Comparison of ENCODE assay signal across 9 cellular contexts in genomic region chr1:212062832-212063438, GRCh38. TPM values are rescaled to one million over a fixed set of nuclear protein-coding genes. Genes with fewer than 3 reads are reported as not detected.
DNase-seq lines count a peak whose midpoint lies in the region; ATAC-seq, FAIRE-seq and TF ChIP-seq lines count a peak whose summit lies in the region.
"Had no signal": no experiment of that assay in that cellular context is flagged by ENCODE, and none has a peak within 500 bp of the region (broad histone marks: within the 10 kb centered on the region; RNA-seq: fewer than 3 reads in every experiment).

No MANE protein-coding gene starts in this region.

- peak; percentile 92 for FAIRE-seq in pancreas (lab: Jason Lieb, UNC)

- H2AFZ ChIP-seq in DND-41 (ENCODE audit: low read depth, low read length) (no peak overlapping the region), Loucy (ENCODE audit: low read length) (no peak overlapping the region)

- H3K4me2 ChIP-seq in DND-41 (ENCODE audit: insufficient read depth, low read length), result no peak overlapping the region
- H3K4me2 ChIP-seq in Loucy (ENCODE audit: low read depth, low read length, poor library complexity, severe bottlenecking), result no peak overlapping the region

- no peaks in the 10 kb centered on the region for H3K9me2 ChIP-seq in Loucy (replicated peaks; ENCODE audit: low read depth, low read length)

- no peak for DNase-seq in DND-41
- peak; percentile 60 for DNase-seq in SKM-1 treated with dmso at 0.1 percent for 144 hours (lab: John Stamatoyannopoulos, UW; ENCODE audit: unreplicated experiment)
- peak; percentile 61 for DNase-seq in fibroblast of pulmonary artery (ENCODE audit: low read depth)
- no peak for DNase-seq in pancreas
- DNase-seq in stimulated activated naive CD8-positive, alpha-beta T cell treated with anti-CD3 and anti-CD28 coated beads, Interleukin-15, Interleukin-2, amounts not matched to agents 100 U/mL and 50 U/mL, for 24 hours, result no peak
- no peak for DNase-seq in effector CD8-positive, alpha-beta T cell (lab: John Stamatoyannopoulos, UW)

- H3K9me3 ChIP-seq in DND-41 (ENCODE audit: insufficient read depth, low read length, severe bottlenecking) (no peaks in the 10 kb centered on the region), Loucy (ENCODE audit: insufficient read depth, low read depth, low read length) (no peaks in the 10 kb centered on the region), pancreas (no peaks in the 10 kb centered on the region)
- H3K9me3 ChIP-seq: SJSA1 had no signal

- ATAC-seq in DND-41 (ENCODE audit: insufficient read depth, low read depth), result peak; percentile 78
- peak in 3 of 4 donors; percentile 70 to 74 (median 73) for ATAC-seq in pancreas
- ATAC-seq in stimulated activated naive CD8-positive, alpha-beta T cell treated with anti-CD3 and anti-CD28 coated beads, Interleukin-15, Interleukin-2, amounts not matched to agents 100 U/mL and 50 U/mL, for 24 hours, result no peak
- ATAC-seq in GM18861 (IDR thresholded peaks at IDR 0.05; ENCODE audit: unreplicated experiment), result no peak

- H3K27ac ChIP-seq in DND-41 (ENCODE audit: low read length) (no peak overlapping the region), pancreas (no peak overlapping the region)
- H3K27ac ChIP-seq: SJSA1 had no signal

- H3K4me3 ChIP-seq in DND-41 (ENCODE audit: low read depth in 1 of 2, low read length in 2 of 2) (no peak overlapping the region), Loucy (ENCODE audit: low read length, poor library complexity, severe bottlenecking) (no peak overlapping the region), fibroblast of pulmonary artery (replicated peaks; ENCODE audit: low read depth, low read length) (no peak overlapping the region), pancreas (no peak overlapping the region)
- H3K4me3 ChIP-seq: SJSA1 had no signal

- peaks cover 7% of the 10 kb centered on the region for H3F3A ChIP-seq in Loucy (ENCODE audit: low read depth)

- H3K27me3 ChIP-seq in DND-41 (ENCODE audit: insufficient read depth, low read length, poor library complexity) (no peaks in the 10 kb centered on the region), Loucy (ENCODE audit: insufficient read depth, low read length, poor library complexity, severe bottlenecking) (no peaks in the 10 kb centered on the region), pancreas (no peaks in the 10 kb centered on the region)
- H3K27me3 ChIP-seq: SJSA1 had no signal

- H3K4me1 ChIP-seq in DND-41 (ENCODE audit: insufficient read depth, low read length), result no peaks in the 10 kb centered on the region
- H3K4me1 ChIP-seq in Loucy (ENCODE audit: insufficient read depth, low read length, poor library complexity, severe bottlenecking), result no peaks in the 10 kb centered on the region
- H3K4me1 ChIP-seq in pancreas, result no peaks in the 10 kb centered on the region
- H3K4me1 ChIP-seq: SJSA1 had no signal

- H3K9ac ChIP-seq in DND-41 (ENCODE audit: low read depth, low read length) (no peak overlapping the region), Loucy (ENCODE audit: low read depth, low read length, poor library complexity, severe bottlenecking) (no peak overlapping the region)

- WGBS in pancreas, 2 donors, result 79 to 81% methylated on average over 5 of the region's 5 CpGs

- peaks cover 59% of the 10 kb centered on the region for H3K36me3 ChIP-seq in DND-41 (ENCODE audit: insufficient read depth, low read length)
- peaks cover 36% of the 10 kb centered on the region; the same call in 1 of the 2 replicates for H3K36me3 ChIP-seq in Loucy (ENCODE audit: insufficient read depth, low read length)
- H3K36me3 ChIP-seq in pancreas, result no peaks in the 10 kb centered on the region

- intact Hi-C loops in pancreas (cut with DNase I), result loop anchor here in 1 of 3 donors (10.0 kb wide), 1 partner anchor 302 kb away; no protein-coding TSS in a partner anchor

- peaks cover 6% of the 10 kb centered on the region; the same call in 1 of the 2 replicates for H3K79me2 ChIP-seq in DND-41 (ENCODE audit: insufficient read depth, low read length)
- H3K79me2 ChIP-seq in Loucy (ENCODE audit: insufficient read depth, low read length), result no peaks in the 10 kb centered on the region

- peaks cover 3% of the 10 kb centered on the region; the same call in 1 of the 2 replicates for H4K20me1 ChIP-seq in DND-41 (ENCODE audit: insufficient read depth, low read length)
- H4K20me1 ChIP-seq in Loucy (ENCODE audit: insufficient read depth, low read length, poor library complexity, severe bottlenecking), result peaks cover 3% of the 10 kb centered on the region

- TF ChIP-seq CTCF in DND-41 (IDR thresholded peaks at IDR 0.05; ENCODE audit: borderline replicate concordance, extremely low read depth, low read length, poor library complexity, severe bottlenecking) (peak; percentile 75), Loucy (conservative IDR thresholded peaks at IDR 0.05; ENCODE audit: low read length) (peak; percentile 82), fibroblast of pulmonary artery (IDR thresholded peaks at IDR 0.05; ENCODE audit: low read length, missing control alignments) (peak; percentile 70), pancreas (IDR thresholded peaks at IDR 0.05) (peak; percentile 22 to 59 (median 52))

RNA-seq across cellular contexts. Expression of gene DTL, which starts 27.4 kb away (rescaled TPM):
- 1 to 10 TPM in 1 of 6 donors, under 1 TPM in 5; 0.05 to 1.1 (median 0.49) TPM for total RNA-seq in pancreas
- polyA plus RNA-seq in pancreas, result under 1 TPM; 0.19 to 0.87 TPM

RNA-seq across cellular contexts. Expression of gene INTS7, which starts 27.6 kb away (rescaled TPM):
- total RNA-seq in pancreas, result 10 to 100 TPM in 1 of 6 donors, 1 to 10 TPM in 5; 3.3 to 10.1 (median 5.3) TPM
- 1 to 10 TPM; 3.1 to 4.5 TPM for polyA plus RNA-seq in pancreas

Comparison
In these comparisons a context has a peak if more than half of its experiments do, and no peak if none do; other contexts are left out.
1. ATAC-seq: peak in DND-41 (single experiment) and pancreas (3 of 4); none in stimulated activated naive CD8-positive, alpha-beta T cell treated with anti-CD3 and anti-CD28 coated beads, Interleukin-15, Interleukin-2, amounts not matched to agents 100 U/mL and 50 U/mL, for 24 hours (single experiment) and GM18861 (single experiment).
2. DNase-seq: peak in SKM-1 treated with dmso at 0.1 percent for 144 hours (single experiment) and fibroblast of pulmonary artery (single experiment); none in DND-41 (single experiment), pancreas (0 of 6), stimulated activated naive CD8-positive, alpha-beta T cell treated with anti-CD3 and anti-CD28 coated beads, Interleukin-15, Interleukin-2, amounts not matched to agents 100 U/mL and 50 U/mL, for 24 hours (single experiment) and effector CD8-positive, alpha-beta T cell (single experiment).
3. Peak in every context shown above with its lines, with median percentiles within 50 percentile points of each other: CTCF ChIP-seq.